In the genomic region with DNA sequence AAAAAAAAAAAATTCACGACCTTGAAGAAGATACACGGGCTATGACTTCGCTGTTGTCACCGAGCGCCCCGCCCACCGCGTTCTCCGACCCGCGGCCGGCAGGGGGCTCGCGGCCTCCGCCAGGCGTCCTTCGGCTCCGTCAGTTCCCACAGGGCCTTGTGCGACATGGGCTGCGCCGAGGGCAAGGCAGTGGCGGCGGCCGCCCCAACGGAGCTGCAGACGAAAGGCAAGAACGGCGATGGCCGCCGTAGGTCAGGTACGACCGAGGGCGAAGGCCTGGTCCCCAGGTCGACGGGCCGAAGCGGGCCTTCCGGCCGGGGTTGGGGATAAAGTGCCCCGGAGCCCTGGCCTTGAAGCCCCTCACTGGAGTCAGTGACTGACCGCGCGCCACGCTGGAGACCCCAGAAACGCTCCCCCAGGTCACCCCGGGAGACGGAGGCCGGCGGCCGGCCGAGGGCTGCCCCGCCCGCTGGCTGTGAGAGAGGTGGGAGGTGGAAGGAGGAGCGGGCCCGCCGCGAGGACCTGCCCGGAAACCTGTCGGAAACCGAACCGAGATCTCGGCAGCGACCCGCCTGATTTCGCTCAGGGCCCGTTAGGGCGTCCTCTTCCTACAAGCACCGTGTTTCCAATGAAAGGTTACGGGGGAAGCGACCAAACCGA, we compare ENCODE assay signal across 8 cellular contexts. TPM values are rescaled to one million over a fixed set of nuclear protein-coding genes. Genes with fewer than 3 reads are reported as not detected.
DNase-seq lines count a peak whose midpoint lies in the region; ATAC-seq and TF ChIP-seq lines count a peak whose summit lies in the region.

A gene (plus strand): TSS at position 142 of the 660 bp plus-strand sequence. CDS start 24 bp downstream, at position 166.

- H3K4me1 ChIP-seq in adrenal gland (replicated peaks in 1 of 2) (peaks cover 31 to 34% of the 10 kb centered on the region in 2 donors), right cardiac atrium (ENCODE audit: control insufficient read depth, insufficient read depth, low read length) (peaks cover 6% of the 10 kb centered on the region), urinary bladder (ENCODE audit: insufficient read depth) (no peaks in the 10 kb centered on the region)

- WGBS in adrenal gland, 4 donors: 2 to 6% (median 3%) methylated on average over 16 to 71 of the region's 71 CpGs
- WGBS in right cardiac atrium: under 1% methylated on average over 71 of the region's 71 CpGs
- 3% methylated on average over 71 of the region's 71 CpGs for WGBS in urinary bladder

- H3K36me3 ChIP-seq in adrenal gland (replicated peaks in 1 of 2) (no peaks in the 10 kb centered on the region), urinary bladder (ENCODE audit: insufficient read depth) (no peaks in the 10 kb centered on the region)

- H3K9me3 ChIP-seq in adrenal gland (replicated peaks in 1 of 3) (no peaks in the 10 kb centered on the region), right cardiac atrium (ENCODE audit: control insufficient read depth, low read length) (no peaks in the 10 kb centered on the region)

- intact Hi-C loops in T-helper 1 cell treated with Interleukin-12 subunit alpha and Interleukin-12 subunit beta and Interleukin-4 antibody, amounts not matched to agents 30 ng/mL and 1 ng/mL, for 36 hours (cut with micrococcal nuclease): loop anchor here (1.0 to 10.0 kb wide), 9 partner anchors 14 to 1019 kb away; a partner anchor contains a TSS
- intact Hi-C loops in adrenal gland (cut with DNase I) (loop anchor here (5.0 kb wide), 1 partner anchor 72 kb away; no protein-coding TSS in a partner anchor), right cardiac atrium (cut with DNase I) (loop anchor here (2.0 to 5.0 kb wide), 4 partner anchors 71 to 142 kb away; a partner anchor contains a TSS)

- H3K27me3 ChIP-seq in adrenal gland (no peaks in the 10 kb centered on the region), right cardiac atrium (ENCODE audit: control insufficient read depth, insufficient read depth) (no peaks in the 10 kb centered on the region)

- TF ChIP-seq POLR2A in adrenal gland (IDR thresholded peaks at IDR 0.05): peak; percentile 68 to 92

- H3K27ac ChIP-seq in adrenal gland (peak within 1 kb of the TSS; percentile 71 to 98 (median 91)), right cardiac atrium (ENCODE audit: low read length) (peak within 1 kb of the TSS; percentile 94), urinary bladder (ENCODE audit: low read depth) (peak within 1 kb of the TSS; percentile 78)

- H3K4me3 ChIP-seq in adrenal gland (peak within 1 kb of the TSS; percentile 10 to 81 (median 37)), right cardiac atrium (ENCODE audit: low read length) (peak within 1 kb of the TSS; percentile 73), urinary bladder (ENCODE audit: low read depth, low read length) (peak within 1 kb of the TSS; percentile 56)

- DNase-seq in AG09319 (ENCODE audit: extremely low read depth, low read depth): peak; percentile 27
- DNase-seq in adrenal gland: peak; percentile 88 to 93 (median 91)
- DNase-seq in right cardiac atrium: peak; percentile 87 to 95 (median 94)
- peak; percentile 48 for DNase-seq in pulmonary artery endothelial cell (ENCODE audit: low read depth, low spot score)

- peak; percentile 63 for TF ChIP-seq CTCF in AG09319 (IDR thresholded peaks at IDR 0.05; ENCODE audit: low read depth, low read length)
- peak; percentile 71 to 93 (median 87) for TF ChIP-seq CTCF in adrenal gland (IDR thresholded peaks at IDR 0.05)

- ATAC-seq in GM19035 (IDR thresholded peaks at IDR 0.05; ENCODE audit: unreplicated experiment): peak; percentile 97
- peak; percentile 94 for ATAC-seq in HG03354 (IDR thresholded peaks at IDR 0.05; ENCODE audit: poor library complexity, severe bottlenecking, unreplicated experiment)
- ATAC-seq in right cardiac atrium: peak; percentile 93 to 94

RNA-seq across cellular contexts. Expression of the gene that starts here (rescaled TPM):
- total RNA-seq in T-helper 1 cell treated with Interleukin-12 subunit alpha and Interleukin-12 subunit beta and Interleukin-4 antibody, amounts not matched to agents 30 ng/mL and 1 ng/mL, for 36 hours: 88.5 and 94.7 TPM in 2 replicates
- total RNA-seq in adrenal gland (100 to 1,000 TPM; 232 to 405 (median 290) TPM), right cardiac atrium (100 to 1,000 TPM; 118 to 187 (median 148) TPM), pulmonary artery endothelial cell (1,036 and 1,521 TPM in 2 replicates), urinary bladder (69.4 TPM)
- polyA plus RNA-seq in adrenal gland (100 to 1,000 TPM in 1 of 3 donors, 10 to 100 TPM in 2; 53.9 to 345 (median 60.3) TPM), right cardiac atrium (57.9 TPM), urinary bladder (267 TPM)

Comparison
In these comparisons a context has a peak if more than half of its experiments do, and no peak if none do; other contexts are left out.
1. Peak in every context shown above with its lines: DNase-seq, ATAC-seq, H3K4me3 ChIP-seq and H3K27ac ChIP-seq.
2. DNase-seq: peak in every context shown above with its lines; median percentile 94 in right cardiac atrium; 91 in adrenal gland; 48 in pulmonary artery endothelial cell; 27 in AG09319.